ENCODE assay signal across 10 cellular contexts in genomic region chr1:20472860-20473711, GRCh38.
DNase-seq lines count a peak whose midpoint lies in the region; ATAC-seq and TF ChIP-seq lines count a peak whose summit lies in the region.
"Had no signal": no experiment of that assay in that cellular context is flagged by ENCODE, and none has a peak within 500 bp of the region (broad histone marks: within the 10 kb centered on the region; RNA-seq: fewer than 3 reads in every experiment).

No MANE protein-coding gene starts in this region.

- no peak for ATAC-seq in HG03439 (IDR thresholded peaks at IDR 0.05; ENCODE audit: unreplicated experiment)

- no peak overlapping the region for H3K9ac ChIP-seq in stomach smooth muscle (ENCODE audit: low read length in 2 of 2)

- TF ChIP-seq CTCF in cardiac fibroblast (IDR thresholded peaks at IDR 0.05; ENCODE audit: low read depth, low read length), result no peak
- TF ChIP-seq CTCF in tibial artery (IDR thresholded peaks at IDR 0.05), result no peak

- H3K36me3 ChIP-seq in stomach smooth muscle (ENCODE audit: control insufficient read depth in 2 of 2, insufficient read depth in 2 of 2, low read length in 2 of 2) (no peaks in the 10 kb centered on the region), tibial artery (no peaks in the 10 kb centered on the region)

- H3K27me3 Mint-ChIP-seq in activated T-cell treated with anti-CD3 and anti-CD28 coated beads, Interleukin-2, amount 50 U/mL, for 24 hours, result peaks cover 80% of the 10 kb centered on the region

- H3K4me3 ChIP-seq in cardiac fibroblast (replicated peaks in 1 of 2; ENCODE audit: low read depth in 2 of 2, low read length in 2 of 2) (no peak overlapping the region), stomach smooth muscle (ENCODE audit: low read length in 2 of 2) (peak overlapping the region; percentile 8 to 10), tibial artery (no peak overlapping the region)
- H3K4me3 ChIP-seq: skin epidermis had no signal

- no peaks in the 10 kb centered on the region for H3K4me1 Mint-ChIP-seq in activated T-cell treated with anti-CD3 and anti-CD28 coated beads, Interleukin-2, amount 50 U/mL, for 24 hours (ENCODE audit: low read depth)

- H3K4me3 Mint-ChIP-seq in activated T-cell treated with anti-CD3 and anti-CD28 coated beads, Interleukin-2, amount 50 U/mL, for 24 hours, result no peak overlapping the region
- H3K4me3 Mint-ChIP-seq: activated naive CD8-positive, alpha-beta T cell had no signal

- H3K27ac Mint-ChIP-seq in activated T-cell treated with anti-CD3 and anti-CD28 coated beads, Interleukin-2, amount 50 U/mL, for 24 hours, result no peak overlapping the region
- H3K27ac Mint-ChIP-seq: activated naive CD8-positive, alpha-beta T cell had no signal

- H3K27ac ChIP-seq in stomach smooth muscle (ENCODE audit: low read length) (no peak overlapping the region), tibial artery (no peak overlapping the region)
- H3K27ac ChIP-seq: skin epidermis had no signal

- H3K27me3 ChIP-seq in stomach smooth muscle (ENCODE audit: control insufficient read depth in 1 of 2, insufficient read depth in 2 of 2, low read length in 2 of 2) (peaks cover 21 to 26% of the 10 kb centered on the region in 2 donors), tibial artery (peaks cover 0 to 71% of the 10 kb centered on the region in 2 donors)

- H3K9me3 Mint-ChIP-seq in activated T-cell treated with anti-CD3 and anti-CD28 coated beads, Interleukin-2, amount 50 U/mL, for 24 hours, result no peaks in the 10 kb centered on the region

- H3K4me1 ChIP-seq in stomach smooth muscle (ENCODE audit: control insufficient read depth, insufficient read depth, low read length) (peaks cover 10% of the 10 kb centered on the region), tibial artery (peaks cover 0 to 21% (median 5%) of the 10 kb centered on the region in 4 donors)

- no peaks in the 10 kb centered on the region for H3K9me3 ChIP-seq in stomach smooth muscle (ENCODE audit: control insufficient read depth in 2 of 2, low read length in 2 of 2)
- no peaks in the 10 kb centered on the region for H3K9me3 ChIP-seq in tibial artery

- no peaks in the 10 kb centered on the region for H3K36me3 Mint-ChIP-seq in activated T-cell treated with anti-CD3 and anti-CD28 coated beads, Interleukin-2, amount 50 U/mL, for 24 hours (ENCODE audit: low read depth)
- H3K36me3 Mint-ChIP-seq: activated naive CD8-positive, alpha-beta T cell had no signal

- intact Hi-C loops in tibial artery (cut with DNase I; ENCODE audit: low total_unique reads), result no loop called here

- peak; percentile 48 for DNase-seq in activated T-cell treated with anti-CD3 and anti-CD28 coated beads, Interleukin-2, amount 50 U/mL, for 24 hours
- no peak for DNase-seq in activated T-cell treated with anti-CD3 and anti-CD28 coated beads, Interleukin-2, amount 50 U/mL, for 1 hour
- DNase-seq in cardiac fibroblast (ENCODE audit: low read depth in 2 of 2) (peak; percentile 59 to 69), kidney tubule cell (ENCODE audit: low spot score) (peak; percentile 63), NCI-H774 (lab: John Stamatoyannopoulos, UW) (no peak), tibial artery (no peak)

Comparison
In these comparisons a context has a peak if more than half of its experiments do, and no peak if none do; other contexts are left out.
1. DNase-seq: peak in activated T-cell treated with anti-CD3 and anti-CD28 coated beads, Interleukin-2, amount 50 U/mL, for 24 hours (single experiment), cardiac fibroblast (2 of 2) and kidney tubule cell (single experiment); none in activated T-cell treated with anti-CD3 and anti-CD28 coated beads, Interleukin-2, amount 50 U/mL, for 1 hour (single experiment), NCI-H774 (single experiment) and tibial artery (0 of 2).
2. H3K4me3 ChIP-seq: peak in stomach smooth muscle (2 of 2); none in cardiac fibroblast (0 of 2) and tibial artery (0 of 2).